19 cellular contexts compared by ENCODE assay signal in the genomic region with DNA sequence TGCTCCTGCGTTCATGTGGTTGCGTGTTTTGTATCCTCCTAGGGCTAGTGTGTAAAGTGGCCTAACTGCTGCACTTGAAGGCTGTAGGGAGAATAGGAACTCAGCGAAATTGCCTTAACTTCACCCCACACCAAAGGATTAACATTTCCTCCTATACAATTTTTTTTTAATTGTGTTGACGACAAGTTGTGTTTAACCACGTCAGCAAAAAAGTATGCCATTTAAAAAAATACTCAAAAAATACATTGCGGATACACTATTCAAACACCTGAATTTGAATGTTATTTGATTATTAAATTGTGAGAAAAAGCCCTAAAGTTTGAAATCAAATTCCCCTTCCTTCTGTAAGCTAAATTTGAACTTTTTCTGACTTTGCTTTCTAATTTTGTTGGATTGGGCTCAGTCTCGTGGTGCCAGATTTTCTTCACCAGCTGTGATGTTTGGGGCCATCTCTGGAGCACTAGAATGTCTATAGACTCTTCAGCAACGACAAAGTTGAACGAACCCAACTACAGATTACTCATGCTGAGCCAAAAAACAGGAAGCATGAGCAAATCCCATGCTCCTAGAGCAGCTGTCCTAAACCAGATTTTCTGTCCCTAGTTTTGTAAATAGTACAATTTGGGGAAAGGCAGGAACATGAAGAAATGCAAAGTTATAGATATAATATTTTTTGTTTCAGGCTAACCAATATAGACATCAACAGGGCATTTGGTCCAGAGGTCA. TPM values are rescaled to one million over a fixed set of nuclear protein-coding genes. Genes with fewer than 3 reads are reported as not detected.
DNase-seq lines count a peak whose midpoint lies in the region; ATAC-seq, FAIRE-seq and TF ChIP-seq lines count a peak whose summit lies in the region.
"Had no signal": no experiment of that assay in that cellular context is flagged by ENCODE, and none has a peak within 500 bp of the region (broad histone marks: within the 10 kb centered on the region; RNA-seq: fewer than 3 reads in every experiment).

No MANE protein-coding gene starts in this region.

- no peak overlapping the region for H3K27ac ChIP-seq in A549
- no peak overlapping the region for H3K27ac ChIP-seq in GM12878 (ENCODE audit: control insufficient read depth, insufficient read depth)
- no peak overlapping the region for H3K27ac ChIP-seq in spleen
- H3K27ac ChIP-seq in smooth muscle cell (ENCODE audit: low read depth) = no peak overlapping the region
- H3K27ac ChIP-seq: BLaER1 treated with 17β-estradiol and CSF1 and Interleukin-3, amounts not matched to agents 10 nM and 100 nM; HL-60 had no signal

- no peaks in the 10 kb centered on the region for H3K27me3 Mint-ChIP-seq in WTC11 (ENCODE audit: low read depth)
- H3K27me3 Mint-ChIP-seq: CD4-positive, alpha-beta T cell had no signal

- H3K27me3 ChIP-seq in GM12878 (replicated peaks in 1 of 2; ENCODE audit: control insufficient read depth in 2 of 2, insufficient read depth in 2 of 2, low read length in 1 of 2) = no peaks in the 10 kb centered on the region
- no peaks in the 10 kb centered on the region for H3K27me3 ChIP-seq in spleen (replicated peaks in 1 of 7)
- H3K27me3 ChIP-seq in smooth muscle cell (ENCODE audit: low read depth) = no peaks in the 10 kb centered on the region
- H3K27me3 ChIP-seq: BLaER1 treated with 17β-estradiol and CSF1 and Interleukin-3, amounts not matched to agents 10 nM and 100 nM had no signal

- ATAC-seq in A549 (no peak), GM12878 (no peak), WTC11 (no peak), GM19328 (IDR thresholded peaks at IDR 0.05; ENCODE audit: unreplicated experiment) (no peak)
- ATAC-seq: HCT116 had no signal

- no peaks in the 10 kb centered on the region for H3K79me2 ChIP-seq in GM12878 (ENCODE audit: control insufficient read depth, insufficient read depth, low read length)
- no peaks in the 10 kb centered on the region for H3K79me2 ChIP-seq in smooth muscle cell (ENCODE audit: low read depth)

- H3K4me1 ChIP-seq in A549 (no peaks in the 10 kb centered on the region), GM12878 (ENCODE audit: control insufficient read depth, insufficient read depth, low read length) (peaks cover 3% of the 10 kb centered on the region; the same call in 1 of the 2 replicates), spleen (peaks cover 0 to under 1% (median 0%) of the 10 kb centered on the region in 6 donors), smooth muscle cell (ENCODE audit: low read depth) (no peaks in the 10 kb centered on the region)

- WGBS in A549 (ENCODE audit: missing lambda C conversion rate) = 43% methylated on average over 9 of the region's 9 CpGs
- WGBS in GM12878 (ENCODE audit: insufficient coverage, insufficient replicate concordance, low lambda C conversion rate, missing lambda C conversion rate) = 64% methylated on average over 9 of the region's 9 CpGs
- 82 to 88% (median 86%) methylated on average over 9 of the region's 9 CpGs for WGBS in spleen, 5 donors
- 86% methylated on average over 9 of the region's 9 CpGs for WGBS in smooth muscle cell (ENCODE audit: low lambda C conversion rate)

- BruUV-seq in GM12878 (replicated peaks; lab: Mats Ljungman, UMichigan) = no TSS peak

- H3K36me3 ChIP-seq in GM12878 (ENCODE audit: control insufficient read depth in 2 of 2, insufficient read depth in 2 of 2, low read length in 1 of 2) (no peaks in the 10 kb centered on the region), spleen (no peaks in the 10 kb centered on the region), smooth muscle cell (ENCODE audit: low read depth) (no peaks in the 10 kb centered on the region)
- H3K36me3 ChIP-seq: BLaER1 treated with 17β-estradiol and CSF1 and Interleukin-3, amounts not matched to agents 10 nM and 100 nM had no signal

- H3K4me1 Mint-ChIP-seq in WTC11 = no peaks in the 10 kb centered on the region; the same call in 1 of the 2 replicates
- H3K4me1 Mint-ChIP-seq: IgD-negative memory B cell had no signal

- SMC1A ChIA-PET in GM12878 (lab: Charles Lee; ENCODE audit: uncharacterized antibody, unreplicated experiment) = no interaction called here

- no peaks in the 10 kb centered on the region for H3K36me3 Mint-ChIP-seq in WTC11
- H3K36me3 Mint-ChIP-seq: IgD-negative memory B cell had no signal

- H2AFZ ChIP-seq in GM12878 (ENCODE audit: control insufficient read depth, low read depth, low read length) (no peak overlapping the region), smooth muscle cell (ENCODE audit: low read depth) (no peak overlapping the region)

- DNase-seq in A549 (ENCODE audit: low read depth in 1 of 2, low spot score in 1 of 2) = no peak
- DNase-seq in HT1080 (ENCODE audit: low read depth) = peak; percentile 29
- no peak for DNase-seq in GM12878 (ENCODE audit: low read depth, low spot score)
- peak; percentile 16 for DNase-seq in fibroblast of mammary gland (ENCODE audit: low read depth)
- no peak for DNase-seq in spleen
- DNase-seq in WTC11 (ENCODE audit: low spot score) = no peak
- DNase-seq in smooth muscle cell (lab: John Stamatoyannopoulos, UW; ENCODE audit: unreplicated experiment) = no peak
- DNase-seq: 8988T; ACHN; Calu3; CD4-positive, alpha-beta T cell; DMS 273 treated with DMSO at 0.1 percent for 48 hours had no signal

- intact Hi-C loops in GM12878 (cut with micrococcal nuclease; ENCODE audit: unreplicated experiment) = no loop called here
- intact Hi-C loops in spleen (cut with DNase I; ENCODE audit: low total_unique reads) = no loop called here

- CTCF ChIA-PET in A549 (lab: Yijun Ruan, JAX) = no interaction called here
- CTCF ChIA-PET in GM12878 (lab: Yijun Ruan, JAX) = interaction anchor here (0.6 kb wide), 1 partner anchor 883 kb away, joined by 4 read pairs; no protein-coding TSS in a partner anchor
- CTCF ChIA-PET in WTC11 (lab: Charles Lee) = no interaction called here

- H4K20me1 ChIP-seq in GM12878 (ENCODE audit: control insufficient read depth, insufficient read depth) (no peaks in the 10 kb centered on the region), smooth muscle cell (ENCODE audit: low read depth) (no peaks in the 10 kb centered on the region)
- H4K20me1 ChIP-seq: BLaER1 treated with 17β-estradiol and CSF1 and Interleukin-3, amounts not matched to agents 10 nM and 100 nM had no signal

- no peak overlapping the region for H3K4me3 Mint-ChIP-seq in WTC11
- H3K4me3 Mint-ChIP-seq: CD4-positive, alpha-beta T cell; IgD-negative memory B cell had no signal

- no peak for TF ChIP-seq POLR2A in A549 (IDR thresholded peaks at IDR 0.05; ENCODE audit: low read length)
- no peak for TF ChIP-seq POLR2A in GM12878 (IDR thresholded peaks at IDR 0.05; ENCODE audit: low read depth, low read length)
- no peak for TF ChIP-seq POLR2A in spleen (IDR thresholded peaks at IDR 0.05)

- in situ Hi-C loops in GM12878 (cut with MboI) = no loop called here

- TF ChIP-seq CTCF in A549 (IDR thresholded peaks at IDR 0.05) (no peak), GM12878 (IDR thresholded peaks at IDR 0.05 in 2 of 3, conservative IDR thresholded peaks at IDR 0.05 in 1 of 3; ENCODE audit: control insufficient read depth in 2 of 3, extremely low read depth in 1 of 3, insufficient read depth in 1 of 3, low read depth in 3 of 3, low read length in 3 of 3) (no peak), fibroblast of mammary gland (conservative IDR thresholded peaks at IDR 0.05; ENCODE audit: control insufficient read depth, insufficient read depth, low read depth, low read length) (no peak), spleen (IDR thresholded peaks at IDR 0.05 in 8 of 11, conservative IDR thresholded peaks at IDR 0.05 in 3 of 11) (no peak), WTC11 (IDR thresholded peaks at IDR 0.05) (no peak), smooth muscle cell (IDR thresholded peaks at IDR 0.05; ENCODE audit: borderline replicate concordance, insufficient read depth, poor library complexity, severe bottlenecking) (no peak)

- no peaks in the 10 kb centered on the region for H3F3A ChIP-seq in smooth muscle cell (ENCODE audit: low read depth)

- H3K4me2 ChIP-seq in A549 = no peak overlapping the region
- H3K4me2 ChIP-seq in GM12878 (ENCODE audit: control insufficient read depth, insufficient read depth) = no peak overlapping the region
- no peak overlapping the region for H3K4me2 ChIP-seq in smooth muscle cell

- H3K4me3 ChIP-seq in A549 = no peak overlapping the region
- no peak overlapping the region for H3K4me3 ChIP-seq in GM12878
- H3K4me3 ChIP-seq in fibroblast of mammary gland (ENCODE audit: control insufficient read depth, low read depth, low read length) = no peak overlapping the region
- no peak overlapping the region for H3K4me3 ChIP-seq in spleen
- H3K4me3 ChIP-seq in smooth muscle cell = no peak overlapping the region
- H3K4me3 ChIP-seq: BLaER1 treated with 17β-estradiol and CSF1 and Interleukin-3, amounts not matched to agents 10 nM and 100 nM had no signal

- H3K9me3 Mint-ChIP-seq in WTC11 = no peaks in the 10 kb centered on the region
- H3K9me3 Mint-ChIP-seq: CD4-positive, alpha-beta T cell had no signal

- FAIRE-seq in A549 (lab: Jason Lieb, UNC) (no peak), GM12878 (lab: Jason Lieb, UNC) (no peak)
- FAIRE-seq: GM12891 had no signal

- RAD21 ChIA-PET in GM12878 (lab: Charles Lee; ENCODE audit: unreplicated experiment) = no interaction called here

- TF ChIP-seq RAD21 in A549 (conservative IDR thresholded peaks at IDR 0.05 in 1 of 2, IDR thresholded peaks at IDR 0.05 in 1 of 2) = no peak
- TF ChIP-seq RAD21 in GM12878 (IDR thresholded peaks at IDR 0.05; ENCODE audit: insufficient read depth, low read depth, low read length) = no peak

- POLR2A ChIA-PET in A549 (lab: Yijun Ruan, JAX) (no interaction called here), GM12878 (lab: Charles Lee) (no interaction called here), WTC11 (lab: Charles Lee) (no interaction called here)

- no peak for TF ChIP-seq EP300 in A549 (IDR thresholded peaks at IDR 0.05)
- TF ChIP-seq EP300 in GM12878 (IDR thresholded peaks at IDR 0.05; ENCODE audit: borderline replicate concordance in 1 of 2, control insufficient read depth in 1 of 2, low read depth in 2 of 2, low read length in 2 of 2) = no peak

- H3K9ac ChIP-seq in GM12878 (ENCODE audit: control insufficient read depth, insufficient read depth, low read length) (no peak overlapping the region), smooth muscle cell (ENCODE audit: low read depth) (no peak overlapping the region)
- H3K9ac ChIP-seq: BLaER1 treated with 17β-estradiol and CSF1 and Interleukin-3, amounts not matched to agents 10 nM and 100 nM had no signal

- H3K27ac Mint-ChIP-seq in WTC11 = no peak overlapping the region
- H3K27ac Mint-ChIP-seq: CD4-positive, alpha-beta T cell; IgD-negative memory B cell had no signal

- H3K9me3 ChIP-seq in A549 (no peaks in the 10 kb centered on the region), GM12878 (replicated peaks; ENCODE audit: control insufficient read depth, insufficient read depth, low read length) (no peaks in the 10 kb centered on the region; the same call in 2 of the 3 replicates), spleen (peaks cover 0 to 4% (median 0%) of the 10 kb centered on the region in 8 donors), smooth muscle cell (replicated peaks; ENCODE audit: low read depth) (no peaks in the 10 kb centered on the region)

RNA-seq across cellular contexts. Expression of a gene that starts 8.1 kb away (rescaled TPM):
- polyA plus RNA-seq in A549 (2011; rRNA removed) = 0.32 and 0.71 TPM in 2 replicates
- polyA plus RNA-seq in A549 (2012; cell fraction: cytosol; rRNA removed) = 0.11 and 0.14 TPM in 2 replicates
- 0.18 TPM in 1 of 2 replicates, not detected in the other for polyA plus RNA-seq in A549 (2012; cell fraction: nucleus; rRNA removed)
- polyA plus RNA-seq in A549 (2017; fragmentation: RNase III; extraction: RNeasy Plus Mini Kit Qiagen cat#74134 plus additional on column Dnase treatment) = 0.10 to 0.30 TPM (median 0.22 TPM) in 3 replicates
- 0.39 and 0.58 TPM in 2 replicates for polyA minus RNA-seq in A549 (2011; rRNA and poly(A)+ RNA removed)
- 1.5 and 2.8 TPM in 2 replicates for total RNA-seq in HT1080 (2014; rRNA removed; shearing (Covaris generic))
- 1.8 and 1.9 TPM in 2 replicates for polyA plus RNA-seq in HT1080 (2015; cell fraction: cytosol; rRNA removed)
- polyA plus RNA-seq in HT1080 (2015; cell fraction: nucleus; rRNA removed) = 1.7 and 3.0 TPM in 2 replicates
- total RNA-seq in GM12878 (2013; cell fraction: nucleolus; rRNA removed) = 54.3 and 56.4 TPM in 2 replicates
- total RNA-seq in GM12878 (2014; rRNA removed) = 8.9 and 11.5 TPM in 2 replicates
- 9.7 and 13.6 TPM in 2 replicates for total RNA-seq in GM12878 (2014; rRNA removed; fragmentation: Illumina TruSeq; extraction: Trizol)
- 7.4 and 8.8 TPM in 2 replicates for total RNA-seq in GM12878 (2021)
- polyA plus RNA-seq in GM12878 (2011; ENCODE audit: low read depth) = 11.7 TPM
- 3.5 and 5.3 TPM in 2 replicates for polyA plus RNA-seq in GM12878 (2011; rRNA removed)
- polyA plus RNA-seq in GM12878 (2011; cell fraction: cytosol; rRNA removed) = 1.6 and 3.1 TPM in 2 replicates
- 2.0 and 3.0 TPM in 2 replicates for polyA plus RNA-seq in GM12878 (2011; cell fraction: nucleus; rRNA removed)
- polyA plus RNA-seq in GM12878 (2012) = 6.7 and 8.2 TPM in 2 replicates
- polyA plus RNA-seq in GM12878 (2014; fragmentation: Illumina TruSeq; extraction: Trizol) = 8.2 and 10.3 TPM in 2 replicates
- 10 to 100 TPM; 10.7 to 14.2 TPM for polyA plus RNA-seq in GM12878 (2014; fragmentation: Nextera tagmentation; extraction: Ambion mirVana)
- 6.3 and 8.1 TPM in 2 replicates for polyA plus RNA-seq in GM12878 (2014; rRNA removed)
- polyA plus RNA-seq in GM12878 (2016; fragmentation: Nextera tagmentation; extraction: Ambion mirVana) = 10 to 100 TPM; 12.5 to 13.2 TPM
- polyA minus RNA-seq in GM12878 (2011; rRNA and poly(A)+ RNA removed) = 9.3 and 11.1 TPM in 2 replicates
- polyA minus RNA-seq in GM12878 (2011; cell fraction: cytosol; rRNA and poly(A)+ RNA removed) = 0.67 and 1.7 TPM in 2 replicates
- 11.0 and 12.1 TPM in 2 replicates for polyA minus RNA-seq in GM12878 (2011; cell fraction: nucleus; rRNA and poly(A)+ RNA removed)
- 10 to 100 TPM; 32.1 to 58.2 (median 47.0) TPM for total RNA-seq in spleen
- 10 to 100 TPM; 10.8 to 11.3 (median 11.2) TPM for polyA plus RNA-seq in spleen
- 1.2 TPM in 3 replicates for total RNA-seq in WTC11 (2021)
- 6.2 and 8.9 TPM in 2 replicates for total RNA-seq in smooth muscle cell
- polyA plus RNA-seq in smooth muscle cell = 4.0 and 5.2 TPM in 2 replicates
- total RNA-seq: Daoy had no signal

Comparison
In these comparisons a context has a peak if more than half of its experiments do, and no peak if none do; other contexts are left out.
1. DNase-seq: peak in HT1080 (single experiment) and fibroblast of mammary gland (single experiment); none in A549 (0 of 2), GM12878 (single experiment), spleen (single experiment), WTC11 (single experiment) and smooth muscle cell (single experiment).